ENCODE assay signal across 1 cellular context in the genomic region with DNA sequence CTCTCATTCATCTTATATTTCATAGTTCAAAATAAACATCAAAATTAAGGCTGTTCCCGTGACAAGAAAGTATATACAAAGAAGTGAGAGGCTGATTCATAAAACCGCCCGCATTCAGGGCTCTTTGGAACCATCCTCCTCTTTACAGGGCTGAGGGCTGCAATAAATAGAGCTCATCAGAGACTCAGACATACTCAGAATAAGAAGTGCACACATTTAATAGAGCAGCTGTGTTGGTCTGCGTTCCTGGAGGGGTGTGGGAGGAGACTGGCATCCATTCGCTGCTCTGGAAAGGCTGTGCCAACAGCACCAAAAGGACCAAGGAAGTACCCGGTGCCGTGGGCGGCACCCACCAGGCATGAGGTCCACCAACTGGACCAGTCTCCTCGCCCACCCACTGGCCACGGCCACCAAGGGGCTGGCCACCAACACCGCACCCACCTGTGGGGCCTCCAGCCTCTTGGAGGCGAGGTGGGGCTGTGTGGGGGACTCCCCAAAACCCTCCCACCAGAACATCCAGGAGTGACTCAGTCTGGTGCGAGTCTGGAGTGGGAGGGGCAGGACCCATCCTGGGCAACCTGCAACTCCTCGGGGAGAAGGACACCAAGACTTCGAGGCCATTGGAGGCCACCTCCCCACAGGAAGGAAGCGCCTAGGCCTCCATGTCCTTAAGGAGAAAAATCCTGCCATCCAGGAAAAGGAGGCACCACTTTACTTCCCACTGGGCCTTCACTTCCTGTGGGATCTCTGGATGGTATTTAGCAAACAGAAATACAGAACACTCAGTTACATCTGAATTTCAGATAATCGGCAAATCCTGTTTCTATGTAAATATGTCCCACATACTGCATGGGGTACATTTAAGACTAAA.
TF ChIP-seq lines count a peak whose summit lies in the region.

No MANE protein-coding gene starts in this region.

TF ChIP-seq in SK-N-SH, 30 proteins besides CTCF, POLR2A, EP300 and RAD21 (continued from another document):
- TF ChIP-seq, protein P1, sequence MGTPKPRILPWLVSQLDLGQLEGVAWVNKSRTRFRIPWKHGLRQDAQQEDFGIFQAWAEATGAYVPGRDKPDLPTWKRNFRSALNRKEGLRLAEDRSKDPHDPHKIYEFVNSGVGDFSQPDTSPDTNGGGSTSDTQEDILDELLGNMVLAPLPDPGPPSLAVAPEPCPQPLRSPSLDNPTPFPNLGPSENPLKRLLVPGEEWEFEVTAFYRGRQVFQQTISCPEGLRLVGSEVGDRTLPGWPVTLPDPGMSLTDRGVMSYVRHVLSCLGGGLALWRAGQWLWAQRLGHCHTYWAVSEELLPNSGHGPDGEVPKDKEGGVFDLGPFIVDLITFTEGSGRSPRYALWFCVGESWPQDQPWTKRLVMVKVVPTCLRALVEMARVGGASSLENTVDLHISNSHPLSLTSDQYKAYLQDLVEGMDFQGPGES (IDR thresholded peaks at IDR 0.05; ENCODE audit: low read depth, low read length), result no peak
- TF ChIP-seq NFIC (IDR thresholded peaks at IDR 0.05; ENCODE audit: borderline replicate concordance), result no peak
TF ChIP-seq in SK-N-SH: peak in this region for 0.
